ENCODE assay signal across 24 cellular contexts in the genomic region with DNA sequence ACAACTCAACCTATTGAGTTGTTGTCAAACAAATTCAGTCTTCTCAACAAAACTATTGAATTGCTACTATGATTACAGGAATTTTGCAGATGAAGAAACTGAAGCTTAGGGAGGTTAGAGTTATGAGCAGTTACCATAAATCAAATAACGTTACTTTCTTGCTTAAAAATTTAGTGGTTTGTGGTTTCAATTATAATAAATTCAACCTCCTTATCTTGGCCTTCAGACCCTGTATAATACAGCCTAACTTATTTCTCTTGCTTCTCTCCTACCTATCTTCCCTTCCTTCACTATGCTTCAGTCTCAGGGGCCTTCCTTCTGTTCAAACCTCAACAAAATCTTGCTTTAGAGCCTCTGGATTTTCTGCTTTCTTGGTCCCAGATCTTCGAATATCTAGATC.
A peak's percentile ranks its signal among the peaks of the same experiment; 100 is the strongest.
DNase-seq lines count a peak whose midpoint lies in the region; ATAC-seq and FAIRE-seq lines count a peak whose summit lies in the region.
"Had no signal": no experiment of that assay in that cellular context is flagged by ENCODE, and none has a peak within 500 bp of the region (broad histone marks: within the 10 kb centered on the region; RNA-seq: fewer than 3 reads in every experiment).

No MANE protein-coding gene starts in this region.

- H3K27me3 Mint-ChIP-seq in activated naive CD4-positive, alpha-beta T cell treated with anti-CD3 and anti-CD28 coated beads, Interleukin-2, amount 50 U/mL, for 24 hours: peaks cover 2% of the 10 kb centered on the region
- H3K27me3 Mint-ChIP-seq: CD4-positive, alpha-beta memory T cell; CD4-positive, CD25-positive, alpha-beta regulatory T cell had no signal

- H3K4me3 Mint-ChIP-seq in activated naive CD4-positive, alpha-beta T cell treated with anti-CD3 and anti-CD28 coated beads, Interleukin-2, amount 50 U/mL, for 24 hours: no peak overlapping the region
- H3K4me3 Mint-ChIP-seq: CD14-positive monocyte; CD4-positive, alpha-beta memory T cell; CD4-positive, CD25-positive, alpha-beta regulatory T cell; CD8-positive, alpha-beta memory T cell had no signal

- H3K4me1 Mint-ChIP-seq in activated naive CD4-positive, alpha-beta T cell treated with anti-CD3 and anti-CD28 coated beads, Interleukin-2, amount 50 U/mL, for 24 hours: no peaks in the 10 kb centered on the region
- H3K4me1 Mint-ChIP-seq: CD4-positive, alpha-beta memory T cell; CD4-positive, CD25-positive, alpha-beta regulatory T cell; CD8-positive, alpha-beta memory T cell had no signal

- ATAC-seq in activated naive CD4-positive, alpha-beta T cell treated with anti-CD3 and anti-CD28 coated beads, Interleukin-2, amount 50 U/mL, for 72 hours: no peak
- no peak for ATAC-seq in HG02588 (IDR thresholded peaks at IDR 0.05; ENCODE audit: unreplicated experiment)

- no peaks in the 10 kb centered on the region for H3K36me3 Mint-ChIP-seq in activated naive CD4-positive, alpha-beta T cell treated with anti-CD3 and anti-CD28 coated beads, Interleukin-2, amount 50 U/mL, for 24 hours
- H3K36me3 Mint-ChIP-seq in activated naive CD4-positive, alpha-beta T cell treated with anti-CD3 and anti-CD28 coated beads, Interleukin-2, amount 50 U/mL, for 72 hours: peaks cover 0 to under 1% of the 10 kb centered on the region in 2 donors
- H3K36me3 Mint-ChIP-seq: CD14-positive monocyte; CD4-positive, alpha-beta memory T cell; CD4-positive, CD25-positive, alpha-beta regulatory T cell; CD8-positive, alpha-beta memory T cell had no signal

- peak overlapping the region; percentile 3 for H3K27ac Mint-ChIP-seq in activated naive CD4-positive, alpha-beta T cell treated with anti-CD3 and anti-CD28 coated beads, Interleukin-2, amount 50 U/mL, for 24 hours
- H3K27ac Mint-ChIP-seq in activated naive CD4-positive, alpha-beta T cell treated with anti-CD3 and anti-CD28 coated beads, Interleukin-2, amount 50 U/mL, for 72 hours: no peak overlapping the region
- H3K27ac Mint-ChIP-seq: CD14-positive monocyte; CD4-positive, alpha-beta memory T cell; CD4-positive, CD25-positive, alpha-beta regulatory T cell; CD8-positive, alpha-beta memory T cell had no signal

- FAIRE-seq in frontal cortex (lab: Jason Lieb, UNC): no peak
- FAIRE-seq: A204.1, GM12891, GM19239 had no signal

- DNase-seq in activated naive CD4-positive, alpha-beta T cell treated with anti-CD3 and anti-CD28 coated beads, Interleukin-2, amount 50 U/mL, for 72 hours (ENCODE audit: low spot score in 2 of 2): no peak
- DNase-seq in amniotic epithelial cell (ENCODE audit: low read depth): peak; percentile 83
- no peak for DNase-seq in frontal cortex (ENCODE audit: low spot score in 2 of 2)
- DNase-seq: 8988T; ACHN; BE2C; C1 segment of cervical spinal cord; CD4-positive, alpha-beta memory T cell; CD4-positive, CD25-positive, alpha-beta regulatory T cell; CD8-positive, alpha-beta memory T cell; COR-L47; DMS 273 treated with DMSO at 0.1 percent for 48 hours; DMS153; DMS53; DMS79; DND-41; EL; GDM1 had no signal

- H3K9me3 Mint-ChIP-seq in activated naive CD4-positive, alpha-beta T cell treated with anti-CD3 and anti-CD28 coated beads, Interleukin-2, amount 50 U/mL, for 24 hours: peaks cover 3% of the 10 kb centered on the region
- no peaks in the 10 kb centered on the region for H3K9me3 Mint-ChIP-seq in activated naive CD4-positive, alpha-beta T cell treated with anti-CD3 and anti-CD28 coated beads, Interleukin-2, amount 50 U/mL, for 72 hours
